Comparison of ENCODE assay signal across 1 cellular context in genomic region chr3:52685705-52686691, GRCh38.
TF ChIP-seq lines count a peak whose summit lies in the region.

Gene GNL3 (plus strand): TSS chr3:52686032. CDS start chr3:52686093, 61 bp downstream.
Gene PBRM1 (minus strand): TSS chr3:52685913.

TF ChIP-seq in HepG2, 621 proteins besides CTCF, POLR2A, EP300 and RAD21 (continued from another document and continues in another):
- TF ChIP-seq ARID4A (CRISPR knock-in tag; IDR thresholded peaks at IDR 0.05; ENCODE audit: borderline replicate concordance) = peak; percentile 99
- TF ChIP-seq AHDC1 (CRISPR knock-in tag; IDR thresholded peaks at IDR 0.05; ENCODE audit: borderline replicate concordance) = 0 out of 2 replicates have a peak, but pooled peaks have one; percentile 50
- TF ChIP-seq NCOA5 (CRISPR knock-in tag; IDR thresholded peaks at IDR 0.05) = no peak
- TF ChIP-seq SNAPC5 (CRISPR knock-in tag; IDR thresholded peaks at IDR 0.05; ENCODE audit: borderline replicate concordance) = peak; percentile 83; the same call in 1 of the 2 replicates
- TF ChIP-seq SAP130 (CRISPR knock-in tag; IDR thresholded peaks at IDR 0.05; ENCODE audit: low read depth) = peak; percentile 99
- peak; percentile 80 for TF ChIP-seq FOXK2 (IDR thresholded peaks at IDR 0.05)
- peak; percentile 73; the same call in 1 of the 2 replicates for TF ChIP-seq HDAC2 (CRISPR knock-in tag; IDR thresholded peaks at IDR 0.05)
- peak; percentile 64; the same call in 1 of the 2 replicates for TF ChIP-seq CAMTA2 (CRISPR knock-in tag; IDR thresholded peaks at IDR 0.05; ENCODE audit: borderline replicate concordance)
- TF ChIP-seq ZNF740 (CRISPR knock-in tag; IDR thresholded peaks at IDR 0.05) = no peak; the same call in 1 of the 2 replicates
- TF ChIP-seq BORCS8-MEF2B (CRISPR knock-in tag; IDR thresholded peaks at IDR 0.05) = peak; percentile 96
- no peak for TF ChIP-seq CENPBD1 (CRISPR knock-in tag; IDR thresholded peaks at IDR 0.05; ENCODE audit: borderline replicate concordance, low read depth)
- TF ChIP-seq ZNF781 (CRISPR knock-in tag; IDR thresholded peaks at IDR 0.05; ENCODE audit: borderline replicate concordance, not compliant biosample characterization) = peak; percentile 95
- peak; percentile 55; the same call in 1 of the 2 replicates for TF ChIP-seq NCOA2 (CRISPR knock-in tag; IDR thresholded peaks at IDR 0.05)
- TF ChIP-seq KLF12 (CRISPR knock-in tag; IDR thresholded peaks at IDR 0.05; ENCODE audit: borderline replicate concordance) = peak; percentile 63
- 0 out of 2 replicates have a peak, but pooled peaks have one; percentile 55 for TF ChIP-seq ZNF414 (CRISPR knock-in tag; IDR thresholded peaks at IDR 0.05)
- peak; percentile 64 for TF ChIP-seq SKI (IDR thresholded peaks at IDR 0.05; ENCODE audit: partially characterized antibody)
- TF ChIP-seq ELF4 (CRISPR knock-in tag; IDR thresholded peaks at IDR 0.05; ENCODE audit: borderline replicate concordance) = no peak
- TF ChIP-seq ETV6 (CRISPR knock-in tag; conservative IDR thresholded peaks at IDR 0.05) = 0 out of 2 replicates have a peak, but pooled peaks have one; percentile 30
- TF ChIP-seq SMYD3 (CRISPR knock-in tag; IDR thresholded peaks at IDR 0.05) = peak; percentile 80; the same call in 1 of the 2 replicates
- TF ChIP-seq KLF6 (CRISPR knock-in tag; IDR thresholded peaks at IDR 0.05) = peak; percentile 78
- no peak for TF ChIP-seq ZNF512B (CRISPR knock-in tag; IDR thresholded peaks at IDR 0.05; ENCODE audit: borderline replicate concordance)
- TF ChIP-seq ZSCAN22 (CRISPR knock-in tag; IDR thresholded peaks at IDR 0.05) = no peak
- TF ChIP-seq ZXDC (CRISPR knock-in tag; IDR thresholded peaks at IDR 0.05) = no peak; the same call in 1 of the 2 replicates
- peak; percentile 43; the same call in 1 of the 2 replicates for TF ChIP-seq ZBTB3 (CRISPR knock-in tag; IDR thresholded peaks at IDR 0.05; ENCODE audit: borderline replicate concordance, low read depth)
- TF ChIP-seq MEF2D (CRISPR knock-in tag; IDR thresholded peaks at IDR 0.05) = peak; percentile 88
- peak; percentile 74 for TF ChIP-seq HNF1B (CRISPR knock-in tag; IDR thresholded peaks at IDR 0.05)
- no peak for TF ChIP-seq U2AF1 (optimal IDR thresholded peaks at IDR 0.05; ENCODE audit: low read depth, low read length)
- TF ChIP-seq ZNF652 (CRISPR knock-in tag; IDR thresholded peaks at IDR 0.05; ENCODE audit: borderline replicate concordance, low read depth) = no peak; the same call in 1 of the 2 replicates
- TF ChIP-seq ZSCAN21 (CRISPR knock-in tag; IDR thresholded peaks at IDR 0.05; ENCODE audit: borderline replicate concordance) = peak; percentile 93
- peak; percentile 53 for TF ChIP-seq HNRNPH1 (optimal IDR thresholded peaks at IDR 0.05; ENCODE audit: low read depth, low read length)
- no peak for TF ChIP-seq PAF1 (CRISPR knock-in tag; IDR thresholded peaks at IDR 0.05)
- no peak for TF ChIP-seq MAZ (IDR thresholded peaks at IDR 0.05; ENCODE audit: borderline replicate concordance, low read depth, low read length)
- TF ChIP-seq MAZ (CRISPR knock-in tag; IDR thresholded peaks at IDR 0.05; ENCODE audit: low read depth) = peak; percentile 90
- TF ChIP-seq MAFG (CRISPR knock-in tag; IDR thresholded peaks at IDR 0.05) = no peak
- peak; percentile 92; the same call in 1 of the 2 replicates for TF ChIP-seq SMAD1 (CRISPR knock-in tag; IDR thresholded peaks at IDR 0.05; ENCODE audit: borderline replicate concordance, low read depth)
- TF ChIP-seq BCL6 (CRISPR knock-in tag; IDR thresholded peaks at IDR 0.05) = peak; percentile 53
- TF ChIP-seq MTF2 (CRISPR knock-in tag; IDR thresholded peaks at IDR 0.05; ENCODE audit: borderline replicate concordance) = no peak
- peak; percentile 61; the same call in 1 of the 2 replicates for TF ChIP-seq ZNF788 (CRISPR knock-in tag; IDR thresholded peaks at IDR 0.05; ENCODE audit: borderline replicate concordance)
- peak; percentile 94 for TF ChIP-seq NFKB2 (CRISPR knock-in tag; IDR thresholded peaks at IDR 0.05; ENCODE audit: borderline replicate concordance)
- no peak for TF ChIP-seq ZNF549 (CRISPR knock-in tag; IDR thresholded peaks at IDR 0.05)
- peak; percentile 95 for TF ChIP-seq DRAP1 (CRISPR knock-in tag; IDR thresholded peaks at IDR 0.05)
- TF ChIP-seq ZNF790 (CRISPR knock-in tag; IDR thresholded peaks at IDR 0.05; ENCODE audit: borderline replicate concordance) = no peak
- no peak for TF ChIP-seq SMARCC2 (IDR thresholded peaks at IDR 0.05)
- TF ChIP-seq ELF3 (CRISPR knock-in tag; IDR thresholded peaks at IDR 0.05) = peak; percentile 91
- TF ChIP-seq MEIS2 (CRISPR knock-in tag; IDR thresholded peaks at IDR 0.05) = peak; percentile 90; the same call in 1 of the 2 replicates
